Comparison of ENCODE assay signal across 15 cellular contexts in the genomic region with DNA sequence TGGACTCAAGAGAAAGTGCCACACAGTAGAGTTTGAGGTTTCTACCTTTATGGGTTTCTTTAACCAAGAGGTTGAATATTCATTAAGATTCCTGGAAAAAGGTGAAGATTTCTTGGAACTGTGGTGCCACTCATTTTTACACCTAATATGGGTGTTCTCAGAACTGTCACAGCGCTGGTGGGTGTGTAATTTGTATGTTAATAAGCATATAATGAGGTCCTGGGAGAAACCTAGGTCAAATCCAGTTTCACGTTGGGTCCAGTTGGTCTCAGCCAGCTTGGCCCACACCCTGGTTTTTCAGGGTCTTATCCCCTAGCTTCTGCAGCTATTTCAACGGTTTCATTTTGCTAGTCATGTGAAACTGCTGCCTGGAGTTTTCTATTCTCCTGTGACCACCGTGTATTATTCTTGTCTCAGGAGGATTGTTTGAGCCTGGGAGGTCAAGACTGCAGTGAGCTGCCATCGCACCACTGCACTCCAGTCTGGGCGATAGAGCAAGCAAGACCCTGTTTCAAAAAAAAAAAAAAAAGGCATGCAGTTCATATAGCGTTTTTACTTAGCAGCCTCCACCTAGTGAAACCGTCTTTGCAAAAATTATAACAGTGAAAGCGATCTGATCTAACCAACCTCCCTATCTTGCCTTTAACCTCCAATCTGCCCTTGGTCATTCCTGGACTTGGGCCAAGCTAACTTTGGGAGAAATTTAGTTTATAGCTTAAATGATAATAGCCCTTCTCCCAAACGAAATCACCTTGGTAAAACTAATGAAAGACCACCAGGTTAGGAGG.
"Had no signal": no experiment of that assay in that cellular context is flagged by ENCODE, and none has a peak within 500 bp of the region (broad histone marks: within the 10 kb centered on the region; RNA-seq: fewer than 3 reads in every experiment).

No MANE protein-coding gene starts in this region.

- H3K27ac ChIP-seq: cardiac muscle cell, esophagus squamous epithelium, prostate gland, sigmoid colon, upper lobe of right lung had no signal

- H3K27me3 ChIP-seq: cardiac muscle cell, esophagus squamous epithelium, upper lobe of right lung had no signal

- DNase-seq: activated CD4-positive, alpha-beta T cell treated with anti-CD3 and anti-CD28 coated beads for 48 hours; activated CD8-positive, alpha-beta T cell treated with anti-CD3 and anti-CD28 coated beads, Interleukin-2, amount 10 ng/mL, durations not matched to agents 7 days and 5 days; activated naive CD4-positive, alpha-beta T cell treated with Interleukin-2 at 50 U/mL for 16 hours; esophagus squamous epithelium; foreskin fibroblast; left colon; mammary epithelial cell; mucosa of descending colon; naive thymus-derived CD8-positive, alpha-beta T cell; occipital lobe; sigmoid colon; stimulated activated CD4-positive, alpha-beta T cell treated with anti-CD3 and anti-CD28 coated beads, Interleukin-2, amount 100 ng/mL, for 24 hours; upper lobe of right lung had no signal

- H3K4me1 ChIP-seq: prostate gland, sigmoid colon had no signal

- H3K36me3 ChIP-seq: cardiac muscle cell, esophagus squamous epithelium, prostate gland, sigmoid colon, upper lobe of right lung had no signal

- H3K9me3 ChIP-seq: esophagus squamous epithelium, mucosa of descending colon, prostate gland, sigmoid colon, upper lobe of right lung had no signal

- ATAC-seq: activated CD8-positive, alpha-beta T cell treated with anti-CD3 and anti-CD28 coated beads, Interleukin-2, amount 10 ng/mL, durations not matched to agents 7 days and 5 days; left colon; mucosa of descending colon; naive thymus-derived CD8-positive, alpha-beta T cell; upper lobe of right lung had no signal

- H3K4me3 ChIP-seq: cardiac muscle cell, esophagus squamous epithelium, mucosa of descending colon, prostate gland, sigmoid colon, upper lobe of right lung had no signal
